ENCODE assay signal across 1 cellular context in the genomic region with DNA sequence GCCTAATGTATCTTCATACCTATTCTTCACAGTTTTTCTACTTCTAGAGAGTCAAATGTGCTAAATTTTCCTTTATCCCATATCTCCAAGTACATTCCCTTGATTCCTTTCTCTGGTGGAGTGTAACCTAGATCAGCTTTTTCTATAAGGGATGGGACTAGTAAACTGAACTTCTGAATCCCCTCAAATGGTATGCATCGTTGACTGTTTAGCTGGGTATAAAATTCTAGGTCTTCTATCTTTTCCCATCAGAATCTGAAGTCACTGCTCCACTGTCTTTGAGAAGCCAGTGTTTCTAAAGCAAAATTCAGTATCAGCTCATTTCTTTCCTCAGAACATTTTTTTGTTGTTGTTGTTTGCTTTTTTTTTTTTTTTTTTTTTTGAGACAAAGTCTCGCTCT.
TF ChIP-seq lines count a peak whose summit lies in the region.

No MANE protein-coding gene starts in this region.

TF ChIP-seq in HepG2, 621 proteins besides CTCF, POLR2A, EP300 and RAD21:
- TF ChIP-seq, protein P1, sequence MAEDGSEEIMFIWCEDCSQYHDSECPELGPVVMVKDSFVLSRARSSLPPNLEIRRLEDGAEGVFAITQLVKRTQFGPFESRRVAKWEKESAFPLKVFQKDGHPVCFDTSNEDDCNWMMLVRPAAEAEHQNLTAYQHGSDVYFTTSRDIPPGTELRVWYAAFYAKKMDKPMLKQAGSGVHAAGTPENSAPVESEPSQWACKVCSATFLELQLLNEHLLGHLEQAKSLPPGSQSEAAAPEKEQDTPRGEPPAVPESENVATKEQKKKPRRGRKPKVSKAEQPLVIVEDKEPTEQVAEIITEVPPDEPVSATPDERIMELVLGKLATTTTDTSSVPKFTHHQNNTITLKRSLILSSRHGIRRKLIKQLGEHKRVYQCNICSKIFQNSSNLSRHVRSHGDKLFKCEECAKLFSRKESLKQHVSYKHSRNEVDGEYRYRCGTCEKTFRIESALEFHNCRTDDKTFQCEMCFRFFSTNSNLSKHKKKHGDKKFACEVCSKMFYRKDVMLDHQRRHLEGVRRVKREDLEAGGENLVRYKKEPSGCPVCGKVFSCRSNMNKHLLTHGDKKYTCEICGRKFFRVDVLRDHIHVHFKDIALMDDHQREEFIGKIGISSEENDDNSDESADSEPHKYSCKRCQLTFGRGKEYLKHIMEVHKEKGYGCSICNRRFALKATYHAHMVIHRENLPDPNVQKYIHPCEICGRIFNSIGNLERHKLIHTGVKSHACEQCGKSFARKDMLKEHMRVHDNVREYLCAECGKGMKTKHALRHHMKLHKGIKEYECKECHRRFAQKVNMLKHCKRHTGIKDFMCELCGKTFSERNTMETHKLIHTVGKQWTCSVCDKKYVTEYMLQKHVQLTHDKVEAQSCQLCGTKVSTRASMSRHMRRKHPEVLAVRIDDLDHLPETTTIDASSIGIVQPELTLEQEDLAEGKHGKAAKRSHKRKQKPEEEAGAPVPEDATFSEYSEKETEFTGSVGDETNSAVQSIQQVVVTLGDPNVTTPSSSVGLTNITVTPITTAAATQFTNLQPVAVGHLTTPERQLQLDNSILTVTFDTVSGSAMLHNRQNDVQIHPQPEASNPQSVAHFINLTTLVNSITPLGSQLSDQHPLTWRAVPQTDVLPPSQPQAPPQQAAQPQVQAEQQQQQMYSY (CRISPR knock-in tag; IDR thresholded peaks at IDR 0.05) = no peak
- peak; percentile 97; the same call in 1 of the 2 replicates for TF ChIP-seq ZFP1 (CRISPR knock-in tag; IDR thresholded peaks at IDR 0.05)
- no peak for TF ChIP-seq HNRNPK (IDR thresholded peaks at IDR 0.05; ENCODE audit: low read depth, low read length, poor library complexity, severe bottlenecking)
- TF ChIP-seq CHD4 (IDR thresholded peaks at IDR 0.05; ENCODE audit: borderline replicate concordance, low read length) = no peak
- no peak for TF ChIP-seq ZNF563 (CRISPR knock-in tag; IDR thresholded peaks at IDR 0.05)
